ENCODE assay signal across 8 cellular contexts in the genomic region with DNA sequence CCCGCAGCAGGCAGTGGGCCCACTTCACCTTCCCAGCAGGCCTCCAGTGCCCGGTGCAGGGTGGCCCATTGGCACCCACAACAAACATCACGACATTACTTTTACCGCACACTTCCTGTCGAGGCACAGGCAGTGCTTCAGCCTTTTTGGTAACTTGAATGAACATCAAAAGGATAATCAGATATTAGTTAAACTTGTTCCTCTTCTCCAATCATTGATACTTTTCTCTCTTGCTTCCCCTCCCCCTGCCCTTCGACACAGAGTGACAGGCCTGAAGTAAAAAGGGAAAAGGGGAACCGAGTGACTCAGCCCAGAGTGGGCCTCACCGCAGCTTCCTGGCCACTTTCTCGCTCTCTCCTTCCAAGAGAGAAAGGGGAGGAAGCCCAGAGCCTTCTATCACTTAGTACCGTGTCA.
DNase-seq lines count a peak whose midpoint lies in the region; ATAC-seq and TF ChIP-seq lines count a peak whose summit lies in the region.

No MANE protein-coding gene starts in this region.

- H3K9me3 ChIP-seq in heart left ventricle (no peaks in the 10 kb centered on the region), transverse colon (no peaks in the 10 kb centered on the region)

- H3K4me1 Mint-ChIP-seq in activated CD4-positive, alpha-beta T cell treated with anti-CD3 and anti-CD28 coated beads for 36 hours, result peaks cover 54% of the 10 kb centered on the region

- H3K36me3 Mint-ChIP-seq in activated CD4-positive, alpha-beta T cell treated with anti-CD3 and anti-CD28 coated beads for 36 hours (ENCODE audit: low read depth), result peaks cover 10% of the 10 kb centered on the region

- POLR2A ChIA-PET in activated CD4-positive, alpha-beta T cell treated with anti-CD3 and anti-CD28 coated beads for 36 hours (lab: Charles Lee), result no interaction called here

- 74 to 84% (median 80%) methylated on average over 10 of the region's 10 CpGs for WGBS in heart left ventricle, 4 donors
- WGBS in transverse colon (ENCODE audit: low coverage in 1 of 2), 2 donors, result 68 to 92% methylated on average over 6 to 10 of the region's 10 CpGs

- intact Hi-C loops in activated CD4-positive, alpha-beta T cell treated with anti-CD3 and anti-CD28 coated beads for 36 hours (cut with DNase I, micrococcal nuclease), result loop anchor here (5.0 kb wide), 2 partner anchors 316 to 509 kb away; a partner anchor contains a TSS
- intact Hi-C loops in heart left ventricle (cut with DNase I), result no loop called here
- intact Hi-C loops in transverse colon (cut with DNase I; ENCODE audit: low total_unique reads), result no loop called here

- H3K27me3 Mint-ChIP-seq in activated CD4-positive, alpha-beta T cell treated with anti-CD3 and anti-CD28 coated beads for 36 hours, result no peaks in the 10 kb centered on the region

- TF ChIP-seq CTCF in heart left ventricle (IDR thresholded peaks at IDR 0.05) (no peak), transverse colon (IDR thresholded peaks at IDR 0.05) (no peak)

- in situ Hi-C loops in transverse colon (cut with MboI; ENCODE audit: low pct_ligation_motif_present in 1 of 4, low pct_unique_long_range_greater_than_20kb in 1 of 4, low sequenced_read_pairs in 3 of 4), result no loop called here

- H3K4me1 ChIP-seq in heart left ventricle, result peaks cover 0 to 62% (median 0%) of the 10 kb centered on the region in 12 donors
- peaks cover 0 to 13% (median 4%) of the 10 kb centered on the region in 4 donors for H3K4me1 ChIP-seq in transverse colon

- ATAC-seq in activated CD4-positive, alpha-beta T cell treated with anti-CD3 and anti-CD28 coated beads for 36 hours, result peak; percentile 61
- ATAC-seq in heart left ventricle (peak in 3 of 4 donors; percentile 56 to 85 (median 77)), HG03521 (IDR thresholded peaks at IDR 0.05; ENCODE audit: unreplicated experiment) (no peak)

- CTCF ChIA-PET in activated CD4-positive, alpha-beta T cell treated with anti-CD3 and anti-CD28 coated beads for 36 hours (lab: Charles Lee), result interaction anchor here (1.5 kb wide), 1 partner anchor 26 kb away, joined by 3 read pairs; no protein-coding TSS in a partner anchor

- peaks cover 6% of the 10 kb centered on the region for H3K9me3 Mint-ChIP-seq in activated CD4-positive, alpha-beta T cell treated with anti-CD3 and anti-CD28 coated beads for 36 hours (ENCODE audit: low read depth)

- no peak for TF ChIP-seq POLR2A in heart left ventricle (IDR thresholded peaks at IDR 0.05)
- TF ChIP-seq POLR2A in transverse colon (IDR thresholded peaks at IDR 0.05), result no peak

- H3K27me3 ChIP-seq in heart left ventricle, result no peaks in the 10 kb centered on the region
- no peaks in the 10 kb centered on the region for H3K27me3 ChIP-seq in transverse colon

- H3K27ac Mint-ChIP-seq in activated CD4-positive, alpha-beta T cell treated with anti-CD3 and anti-CD28 coated beads for 36 hours, result peak overlapping the region; percentile 86

- H3K27ac ChIP-seq in heart left ventricle (no peak overlapping the region), transverse colon (no peak overlapping the region)

- H3K36me3 ChIP-seq in heart left ventricle, result no peaks in the 10 kb centered on the region
- H3K36me3 ChIP-seq in transverse colon, result no peaks in the 10 kb centered on the region

- no peak overlapping the region for H3K4me3 Mint-ChIP-seq in activated CD4-positive, alpha-beta T cell treated with anti-CD3 and anti-CD28 coated beads for 36 hours

- DNase-seq in activated T-cell treated with anti-CD3 and anti-CD28 coated beads for 24 hours (ENCODE audit: low read depth) (peak; percentile 35), heart left ventricle (peak in 3 of 5 donors; percentile 37 to 71 (median 44)), transverse colon (peak; percentile 29), NCI-H2196 (lab: John Stamatoyannopoulos, UW; ENCODE audit: unreplicated experiment) (no peak), NCI-H1092 (lab: John Stamatoyannopoulos, UW) (no peak)
- no peak for DNase-seq in activated T-cell treated with anti-CD3 and anti-CD28 coated beads, Interleukin-2, amount 50 U/mL, for 1 hour
- DNase-seq in activated CD4-positive, alpha-beta T cell treated with anti-CD3 and anti-CD28 coated beads for 36 hours, result peak; percentile 64

- H3K4me3 ChIP-seq in heart left ventricle (peak overlapping the region in 1 of 12 donors; percentile 0), transverse colon (no peak overlapping the region)

- no peak for TF ChIP-seq EP300 in transverse colon (IDR thresholded peaks at IDR 0.05; ENCODE audit: low read depth)

Comparison
In these comparisons a context has a peak if more than half of its experiments do, and no peak if none do; other contexts are left out.
1. DNase-seq: peak in activated T-cell treated with anti-CD3 and anti-CD28 coated beads for 24 hours (single experiment), activated CD4-positive, alpha-beta T cell treated with anti-CD3 and anti-CD28 coated beads for 36 hours (single experiment), heart left ventricle (3 of 5) and transverse colon (single experiment); none in activated T-cell treated with anti-CD3 and anti-CD28 coated beads, Interleukin-2, amount 50 U/mL, for 1 hour (single experiment), NCI-H2196 (single experiment) and NCI-H1092 (single experiment).
2. intact Hi-C loops: an anchor here in activated CD4-positive, alpha-beta T cell treated with anti-CD3 and anti-CD28 coated beads for 36 hours (5.0 kb wide); none called in heart left ventricle and transverse colon.